In genomic region chr6:37779111-37779800, GRCh38 we compare ENCODE assay signal across 21 cellular contexts. TPM values are rescaled to one million over a fixed set of nuclear protein-coding genes. Genes with fewer than 3 reads are reported as not detected.
DNase-seq lines count a peak whose midpoint lies in the region; ATAC-seq, FAIRE-seq and TF ChIP-seq lines count a peak whose summit lies in the region.
"Had no signal": no experiment of that assay in that cellular context is flagged by ENCODE, and none has a peak within 500 bp of the region (broad histone marks: within the 10 kb centered on the region; RNA-seq: fewer than 3 reads in every experiment).

No MANE protein-coding gene starts in this region.

- no peaks in the 10 kb centered on the region for H4K20me1 ChIP-seq in KMS-11 (ENCODE audit: insufficient read depth)
- no peaks in the 10 kb centered on the region for H4K20me1 ChIP-seq in astrocyte (ENCODE audit: insufficient read depth, low read length)

- H3K36me3 ChIP-seq in KMS-11 (ENCODE audit: insufficient read depth) (no peaks in the 10 kb centered on the region), astrocyte (ENCODE audit: insufficient read depth, low read length) (no peaks in the 10 kb centered on the region), colonic mucosa (no peaks in the 10 kb centered on the region)
- H3K36me3 ChIP-seq: esophagus muscularis mucosa, thoracic aorta had no signal

- H3K4me1 ChIP-seq in KMS-11 (ENCODE audit: low read depth, poor library complexity, severe bottlenecking) (peaks cover 65% of the 10 kb centered on the region), astrocyte (ENCODE audit: insufficient read depth, low read length) (peaks cover 12% of the 10 kb centered on the region), colonic mucosa (peaks cover under 1% of the 10 kb centered on the region)

- no peak overlapping the region for H3K27ac Mint-ChIP-seq in astrocyte (ENCODE audit: unreplicated experiment)
- H3K27ac Mint-ChIP-seq: stimulated activated effector memory CD8-positive, alpha-beta T cell treated with anti-CD3 and anti-CD28 coated beads, Interleukin-12 subunit alpha, Interleukin-12 subunit beta, amount 100 ng/mL, for 72 hours had no signal

- DNase-seq in EL (peak; percentile 21), astrocyte (ENCODE audit: low read depth) (peak; percentile 12), left kidney (ENCODE audit: low read depth, low spot score) (peak; percentile 61), hepatic stellate cell (ENCODE audit: low spot score) (no peak), colonic mucosa (no peak)
- DNase-seq: activated CD4-positive, alpha-beta T cell treated with anti-CD3 and anti-CD28 coated beads, Interleukin-2, amount 50 U/mL, for 4 hours; activated gamma-delta T cell; amygdala; Karpas-422; mucosa of descending colon; NCI-H1092 treated with DMSO at 0.1 percent for 48 hours; NCI-H2081; NCI-H510A treated with DMSO at 0.1 percent for 48 hours; nucleus accumbens; Right ventricle myocardium superior had no signal

- TF ChIP-seq CTCF in KMS-11 (conservative IDR thresholded peaks at IDR 0.05; ENCODE audit: low read depth, low read length) (no peak), astrocyte (IDR thresholded peaks at IDR 0.05; ENCODE audit: insufficient read depth, low read depth, low read length) (no peak), colonic mucosa (IDR thresholded peaks at IDR 0.05) (no peak)

- H3K4me3 Mint-ChIP-seq in astrocyte (ENCODE audit: unreplicated experiment) = no peak overlapping the region
- H3K4me3 Mint-ChIP-seq: stimulated activated effector memory CD8-positive, alpha-beta T cell treated with anti-CD3 and anti-CD28 coated beads, Interleukin-12 subunit alpha, Interleukin-12 subunit beta, amount 100 ng/mL, for 72 hours had no signal

- H3K9me3 Mint-ChIP-seq in astrocyte (ENCODE audit: unreplicated experiment) = no peaks in the 10 kb centered on the region
- H3K9me3 Mint-ChIP-seq: stimulated activated effector memory CD8-positive, alpha-beta T cell treated with anti-CD3 and anti-CD28 coated beads, Interleukin-12 subunit alpha, Interleukin-12 subunit beta, amount 100 ng/mL, for 72 hours had no signal

- peaks cover 12% of the 10 kb centered on the region for H3K4me1 Mint-ChIP-seq in astrocyte (ENCODE audit: low read depth, unreplicated experiment)

- H3K27ac ChIP-seq in KMS-11 (peak overlapping the region; percentile 95), astrocyte (ENCODE audit: low read depth, low read length) (no peak overlapping the region), colonic mucosa (no peak overlapping the region)
- H3K27ac ChIP-seq: esophagus muscularis mucosa, thoracic aorta had no signal

- H3K4me3 ChIP-seq in KMS-11 (IDR thresholded peaks at IDR 0.05; ENCODE audit: insufficient read depth, low read depth, low read length) = no peak overlapping the region
- no peak overlapping the region for H3K4me3 ChIP-seq in astrocyte (ENCODE audit: insufficient read depth, low read depth, low read length)
- H3K4me3 ChIP-seq in colonic mucosa = no peak overlapping the region
- H3K4me3 ChIP-seq: esophagus muscularis mucosa, mucosa of descending colon, thoracic aorta had no signal

- peak overlapping the region; percentile 81; the same call in 1 of the 2 replicates for H3K9ac ChIP-seq in KMS-11
- H3K9ac ChIP-seq in astrocyte (ENCODE audit: low read length) = no peak overlapping the region
- no peak overlapping the region for H3K9ac ChIP-seq in colonic mucosa (ENCODE audit: low read depth in 2 of 2, low read length in 2 of 2)

- H3K9me3 ChIP-seq in astrocyte (ENCODE audit: insufficient read depth, low read depth, low read length) (no peaks in the 10 kb centered on the region), colonic mucosa (no peaks in the 10 kb centered on the region)
- H3K9me3 ChIP-seq: mucosa of descending colon, thoracic aorta had no signal

- intact Hi-C loops in colonic mucosa (cut with DNase I) = loop anchor here (10.0 kb wide), 1 partner anchor 716 kb away; no protein-coding TSS in a partner anchor

- H3K36me3 Mint-ChIP-seq in astrocyte (ENCODE audit: low read depth, unreplicated experiment) = no peaks in the 10 kb centered on the region
- H3K36me3 Mint-ChIP-seq: stimulated activated effector memory CD8-positive, alpha-beta T cell treated with anti-CD3 and anti-CD28 coated beads, Interleukin-12 subunit alpha, Interleukin-12 subunit beta, amount 100 ng/mL, for 72 hours had no signal

- H2AFZ ChIP-seq in KMS-11 (ENCODE audit: low read depth) = peak overlapping the region; percentile 72; the same call in 1 of the 2 replicates
- H2AFZ ChIP-seq in astrocyte (ENCODE audit: low read depth, low read length) = no peak overlapping the region

- H3K79me2 ChIP-seq in KMS-11 (ENCODE audit: insufficient read depth, low read depth) (no peaks in the 10 kb centered on the region), astrocyte (ENCODE audit: insufficient read depth, low read length) (no peaks in the 10 kb centered on the region)

- peaks cover 35% of the 10 kb centered on the region for H3K27me3 Mint-ChIP-seq in astrocyte (ENCODE audit: low read depth, unreplicated experiment)

- no peak for FAIRE-seq in astrocyte (lab: Jason Lieb, UNC)

- H3K27me3 ChIP-seq in KMS-11 (ENCODE audit: insufficient read depth, low read depth) = no peaks in the 10 kb centered on the region
- no peaks in the 10 kb centered on the region for H3K27me3 ChIP-seq in astrocyte (ENCODE audit: insufficient read depth, low read length)
- peaks cover 10% of the 10 kb centered on the region for H3K27me3 ChIP-seq in colonic mucosa
- H3K27me3 ChIP-seq: esophagus muscularis mucosa had no signal

- H3K4me2 ChIP-seq in KMS-11 = peak overlapping the region; percentile 91
- no peak overlapping the region for H3K4me2 ChIP-seq in astrocyte (ENCODE audit: low read length)

- no peak for ATAC-seq in GM21390 (IDR thresholded peaks at IDR 0.05; ENCODE audit: unreplicated experiment)
- ATAC-seq: mucosa of descending colon; right cardiac atrium; stimulated activated effector memory CD8-positive, alpha-beta T cell treated with anti-CD3 and anti-CD28 coated beads, Interleukin-12 subunit alpha, Interleukin-12 subunit beta, amount 100 ng/mL, for 72 hours had no signal

RNA-seq across cellular contexts. Expression of gene ZFAND3, which starts 40.3 kb away (rescaled TPM):
- total RNA-seq in astrocyte (131 and 135 TPM in 2 replicates), colonic mucosa (10 to 100 TPM; 42.0 to 96.8 TPM)

Comparison
In these comparisons a context has a peak if more than half of its experiments do, and no peak if none do; other contexts are left out.
1. DNase-seq: peak in EL (single experiment), astrocyte (single experiment) and left kidney (single experiment); none in hepatic stellate cell (single experiment) and colonic mucosa (single experiment).